ENCODE assay signal across 8 cellular contexts in the genomic region with DNA sequence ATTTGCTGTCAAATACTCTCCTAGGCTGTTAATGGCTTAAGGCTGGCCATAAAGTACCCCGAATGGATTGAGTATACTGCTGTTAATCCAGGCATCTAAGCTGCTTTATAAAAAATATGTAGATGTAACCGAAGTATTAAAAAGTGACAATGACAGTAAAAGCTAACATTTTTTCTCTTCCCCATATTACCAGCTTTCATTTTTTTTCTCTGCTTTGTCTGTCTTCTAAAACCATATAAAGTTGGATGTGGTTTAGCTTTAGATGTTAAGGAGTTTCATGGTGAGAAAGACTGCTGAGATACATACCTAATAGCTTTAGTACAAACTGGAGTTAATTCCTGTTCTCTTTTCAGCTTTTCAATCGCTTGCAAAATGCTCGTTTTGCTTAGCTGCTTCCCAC. TPM values are rescaled to one million over a fixed set of nuclear protein-coding genes. Genes with fewer than 3 reads are reported as not detected.
DNase-seq lines count a peak whose midpoint lies in the region; ATAC-seq, FAIRE-seq and TF ChIP-seq lines count a peak whose summit lies in the region.

No MANE protein-coding gene starts in this region.

- TF ChIP-seq CTCF in Loucy (conservative IDR thresholded peaks at IDR 0.05; ENCODE audit: low read length) (no peak), neural crest cell (conservative IDR thresholded peaks at IDR 0.05) (no peak)

- peak overlapping the region; percentile 77 for H3K4me2 ChIP-seq in Loucy (ENCODE audit: low read depth, low read length, poor library complexity, severe bottlenecking)

- H3K4me1 ChIP-seq in Loucy (ENCODE audit: insufficient read depth, low read length, poor library complexity, severe bottlenecking) (peaks cover 58% of the 10 kb centered on the region), ectodermal cell (ENCODE audit: control insufficient read depth, insufficient read depth, low read length) (peaks cover 11% of the 10 kb centered on the region)

- H3K36me3 ChIP-seq in Loucy (ENCODE audit: insufficient read depth, low read length) (no peaks in the 10 kb centered on the region), ectodermal cell (ENCODE audit: control insufficient read depth, insufficient read depth, low read length) (no peaks in the 10 kb centered on the region)

- peak; percentile 17 for DNase-seq in CD1c-positive myeloid dendritic cell (ENCODE audit: extremely low spot score)
- no peak for DNase-seq in neural crest cell (ENCODE audit: low read depth, low spot score)
- DNase-seq in effector CD8-positive, alpha-beta T cell (lab: John Stamatoyannopoulos, UW): no peak
- no peak for DNase-seq in HTR-8/SVneo (ENCODE audit: insufficient read length, low spot score)
- no peak for DNase-seq in NCI-H69 (lab: John Stamatoyannopoulos, UW)

- FAIRE-seq in HTR-8/SVneo (lab: Jason Lieb, UNC): no peak

- H3K9me2 ChIP-seq in Loucy (replicated peaks; ENCODE audit: low read depth, low read length): no peaks in the 10 kb centered on the region

- no peaks in the 10 kb centered on the region for H3K9me3 ChIP-seq in Loucy (ENCODE audit: insufficient read depth, low read depth, low read length)
- no peaks in the 10 kb centered on the region for H3K9me3 ChIP-seq in ectodermal cell (ENCODE audit: control insufficient read depth, low read length)

- no peak overlapping the region for H3K27ac Mint-ChIP-seq in neural crest cell (ENCODE audit: unreplicated experiment)

- H3K4me3 ChIP-seq in Loucy (ENCODE audit: low read length, poor library complexity, severe bottlenecking): peak overlapping the region; percentile 81
- H3K4me3 ChIP-seq in ectodermal cell (ENCODE audit: insufficient read depth, low read depth, low read length): peak overlapping the region; percentile 75

- peaks cover 41% of the 10 kb centered on the region for H3K4me1 Mint-ChIP-seq in neural crest cell

- no peak for ATAC-seq in GM19463 (IDR thresholded peaks at IDR 0.05; ENCODE audit: unreplicated experiment)

- peak overlapping the region; percentile 99 for H3K4me3 Mint-ChIP-seq in neural crest cell

- no peaks in the 10 kb centered on the region for H3K27me3 ChIP-seq in Loucy (ENCODE audit: insufficient read depth, low read length, poor library complexity, severe bottlenecking)
- H3K27me3 ChIP-seq in ectodermal cell (ENCODE audit: control insufficient read depth, insufficient read depth, low read length, poor library complexity, severe bottlenecking): no peaks in the 10 kb centered on the region

- H3K36me3 Mint-ChIP-seq in neural crest cell (ENCODE audit: low read depth): peaks cover 15% of the 10 kb centered on the region

- WGBS in ectodermal cell, 2 experiments: 18 to 36% methylated on average over 3 to 4 of the region's 4 CpGs

- H3K27me3 Mint-ChIP-seq in neural crest cell (ENCODE audit: low read depth): no peaks in the 10 kb centered on the region

- H4K20me1 ChIP-seq in Loucy (ENCODE audit: insufficient read depth, low read length, poor library complexity, severe bottlenecking): peaks cover 12% of the 10 kb centered on the region

- no peaks in the 10 kb centered on the region for H3F3A ChIP-seq in Loucy (ENCODE audit: low read depth)

- peaks cover 50% of the 10 kb centered on the region for H3K79me2 ChIP-seq in Loucy (ENCODE audit: insufficient read depth, low read length)

- H2AFZ ChIP-seq in Loucy (ENCODE audit: low read length): peak overlapping the region; percentile 78

- peak overlapping the region; percentile 81 for H3K9ac ChIP-seq in Loucy (ENCODE audit: low read depth, low read length, poor library complexity, severe bottlenecking)

- peak overlapping the region; percentile 70 for H3K27ac ChIP-seq in ectodermal cell (ENCODE audit: insufficient read depth, low read depth, low read length, poor library complexity, severe bottlenecking)

- peaks cover 13% of the 10 kb centered on the region for H3K9me3 Mint-ChIP-seq in neural crest cell

RNA-seq across cellular contexts. Expression of a gene that starts 0.8 kb away (rescaled TPM):
- 18.6 TPM for polyA plus RNA-seq in ectodermal cell (2013, experiment 1 of 4)
- polyA plus RNA-seq in ectodermal cell (2013, experiment 2 of 4): 20.1 TPM
- polyA plus RNA-seq in ectodermal cell (2013, experiment 3 of 4): 16.2 TPM
- 19.0 TPM for polyA plus RNA-seq in ectodermal cell (2013, experiment 4 of 4)
- 27.4 and 28.6 TPM in 2 replicates for total RNA-seq in neural crest cell
